In the genomic region with DNA sequence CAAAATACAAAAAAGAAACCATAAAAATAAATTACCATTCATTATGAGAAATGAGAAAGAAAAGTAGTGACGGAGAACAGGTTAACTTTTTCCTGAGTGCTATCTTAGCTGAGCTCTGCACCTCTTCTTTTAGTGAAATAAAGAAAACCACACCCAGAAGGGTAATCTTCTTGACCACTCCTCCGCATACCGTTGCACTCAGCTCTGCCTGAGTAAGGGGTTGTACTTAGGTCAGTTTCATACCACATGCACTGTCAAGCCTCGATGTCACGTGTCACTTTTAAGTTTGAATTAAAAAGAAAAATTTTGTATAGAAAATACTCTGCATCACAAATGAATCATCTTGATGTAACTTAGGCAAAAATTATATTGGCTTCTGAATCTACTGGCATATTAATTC, we compare ENCODE assay signal across 8 cellular contexts. TPM values are rescaled to one million over a fixed set of nuclear protein-coding genes. Genes with fewer than 3 reads are reported as not detected.
DNase-seq lines count a peak whose midpoint lies in the region; ATAC-seq and TF ChIP-seq lines count a peak whose summit lies in the region.

No MANE protein-coding gene starts in this region.

- ATAC-seq in HG03457 (IDR thresholded peaks at IDR 0.05; ENCODE audit: unreplicated experiment) (no peak), HG02571 (IDR thresholded peaks at IDR 0.05; ENCODE audit: unreplicated experiment) (no peak)

- intact Hi-C loops in activated naive CD4-positive, alpha-beta T cell treated with anti-CD3 and anti-CD28 coated beads for 36 hours (cut with micrococcal nuclease) = loop anchor here (1.0 to 5.0 kb wide), 9 partner anchors 37 to 946 kb away; partner anchors contain the start of genes ACAT2, SOD2 and TMEM181
- intact Hi-C loops in spleen (cut with DNase I; ENCODE audit: low total_unique reads) = no loop called here

- no peak for TF ChIP-seq POLR2A in spleen (IDR thresholded peaks at IDR 0.05)

- WGBS in spleen, 5 donors = 50 to 56% (median 52%) methylated on average over 5 of the region's 5 CpGs

- POLR2A ChIA-PET in RWPE1 (lab: Yijun Ruan, JAX; ENCODE audit: low non-redundant PET) = no interaction called here

- H3K4me3 ChIP-seq in fibroblast of mammary gland (ENCODE audit: control insufficient read depth, low read depth, low read length) = peak overlapping the region; percentile 57
- peak overlapping the region; percentile 65 to 91 (median 78) for H3K4me3 ChIP-seq in spleen

- H3K27me3 Mint-ChIP-seq in activated naive CD4-positive, alpha-beta T cell treated with anti-CD3 and anti-CD28 coated beads for 36 hours (ENCODE audit: low read depth) = no peaks in the 10 kb centered on the region

- TF ChIP-seq CTCF in RWPE1 (conservative IDR thresholded peaks at IDR 0.05; ENCODE audit: low read depth) (no peak), fibroblast of mammary gland (conservative IDR thresholded peaks at IDR 0.05; ENCODE audit: control insufficient read depth, insufficient read depth, low read depth, low read length) (no peak), spleen (IDR thresholded peaks at IDR 0.05 in 8 of 11, conservative IDR thresholded peaks at IDR 0.05 in 3 of 11) (no peak)

- H3K36me3 Mint-ChIP-seq in activated naive CD4-positive, alpha-beta T cell treated with anti-CD3 and anti-CD28 coated beads for 36 hours (ENCODE audit: low read depth) = peaks cover 60% of the 10 kb centered on the region

- peaks cover 0 to 34% (median 0%) of the 10 kb centered on the region in 6 donors for H3K36me3 ChIP-seq in spleen

- peak overlapping the region; percentile 98 for H3K27ac Mint-ChIP-seq in activated naive CD4-positive, alpha-beta T cell treated with anti-CD3 and anti-CD28 coated beads for 36 hours

- no peaks in the 10 kb centered on the region for H3K27me3 ChIP-seq in spleen (replicated peaks in 1 of 7)

- peak; percentile 57 for DNase-seq in activated naive CD4-positive, alpha-beta T cell treated with anti-CD3 and anti-CD28 coated beads for 36 hours
- DNase-seq in activated naive CD4-positive, alpha-beta T cell treated with anti-CD3 and anti-CD28 coated beads, Interleukin-2, amount 50 U/mL, for 16 hours = no peak
- DNase-seq in RWPE1 (ENCODE audit: low spot score) (no peak), fibroblast of mammary gland (ENCODE audit: low read depth) (no peak), spleen (no peak), dermis blood vessel endothelial cell (no peak)

- H3K4me3 Mint-ChIP-seq in activated naive CD4-positive, alpha-beta T cell treated with anti-CD3 and anti-CD28 coated beads for 36 hours = peak overlapping the region; percentile 97

- H3K27ac ChIP-seq in RWPE1 (peak overlapping the region; percentile 96), spleen (peak overlapping the region; percentile 92 to 99 (median 96))

- H3K9me3 Mint-ChIP-seq in activated naive CD4-positive, alpha-beta T cell treated with anti-CD3 and anti-CD28 coated beads for 36 hours = no peaks in the 10 kb centered on the region

- H3K9me3 ChIP-seq in spleen = no peaks in the 10 kb centered on the region

- peaks cover 53 to 77% (median 65%) of the 10 kb centered on the region in 6 donors for H3K4me1 ChIP-seq in spleen

- peaks cover 65% of the 10 kb centered on the region for H3K4me1 Mint-ChIP-seq in activated naive CD4-positive, alpha-beta T cell treated with anti-CD3 and anti-CD28 coated beads for 36 hours (ENCODE audit: low read depth)

- CTCF ChIA-PET in activated naive CD4-positive, alpha-beta T cell treated with anti-CD3 and anti-CD28 coated beads for 36 hours (lab: Charles Lee) = interaction anchor here (0.9 kb wide), 1 partner anchor 53 kb away, joined by 4 read pairs; no protein-coding TSS in a partner anchor
- CTCF ChIA-PET in RWPE1 (lab: Yijun Ruan, JAX) = interaction anchor here (0.6 kb wide), 1 partner anchor 101 kb away, joined by 3 read pairs; no protein-coding TSS in a partner anchor

RNA-seq across cellular contexts. Expression of gene EZR, which starts 2.8 kb away (rescaled TPM):
- 100 to 1,000 TPM; 229 to 230 TPM for total RNA-seq in activated naive CD4-positive, alpha-beta T cell treated with anti-CD3 and anti-CD28 coated beads for 36 hours
- total RNA-seq in spleen (100 to 1,000 TPM; 101 to 153 (median 121) TPM), dermis blood vessel endothelial cell (90.7 and 105 TPM in 2 replicates)
- 100 to 1,000 TPM in 2 of 3 donors, 10 to 100 TPM in 1; 78.0 to 121 (median 106) TPM for polyA plus RNA-seq in spleen
